ENCODE assay signal across 10 cellular contexts in genomic region chr22:46087336-46087690, GRCh38.
DNase-seq lines count a peak whose midpoint lies in the region; ATAC-seq and TF ChIP-seq lines count a peak whose summit lies in the region.
"Had no signal": no experiment of that assay in that cellular context is flagged by ENCODE, and none has a peak within 500 bp of the region (broad histone marks: within the 10 kb centered on the region; RNA-seq: fewer than 3 reads in every experiment).

No MANE protein-coding gene starts in this region.

- no peaks in the 10 kb centered on the region for H3K9me3 ChIP-seq in MG63
- H3K9me3 ChIP-seq in mucosa of stomach (ENCODE audit: control insufficient read depth, low read length), result no peaks in the 10 kb centered on the region
- no peaks in the 10 kb centered on the region for H3K9me3 ChIP-seq in tibial nerve

- no peak for ATAC-seq in HG03342 (IDR thresholded peaks at IDR 0.05; ENCODE audit: unreplicated experiment)

- peak overlapping the region; percentile 97 for H3K27ac ChIP-seq in cingulate gyrus (ENCODE audit: low read depth, low read length)
- H3K27ac ChIP-seq in tibial nerve, result peak overlapping the region; percentile 73 to 99 (median 88)

- no peak for TF ChIP-seq CTCF in tibial nerve (IDR thresholded peaks at IDR 0.05)

- H3K4me3 ChIP-seq in MG63, result peak overlapping the region; percentile 78
- H3K4me3 ChIP-seq in mucosa of stomach (ENCODE audit: low read length), result no peak overlapping the region
- peak overlapping the region; percentile 4 to 43 (median 24) for H3K4me3 ChIP-seq in tibial nerve

- WGBS in tibial nerve, 2 donors, result 31 to 40% methylated on average over 2 to 14 of the region's 14 CpGs

- TF ChIP-seq POLR2A in tibial nerve (IDR thresholded peaks at IDR 0.05), result no peak

- H3K9ac ChIP-seq in mucosa of stomach (ENCODE audit: low read length), result peak overlapping the region; percentile 24

- H3K36me3 ChIP-seq in MG63 (peaks cover 96% of the 10 kb centered on the region), mucosa of stomach (ENCODE audit: control insufficient read depth, insufficient read depth, low read length) (peaks cover 22% of the 10 kb centered on the region), tibial nerve (peaks cover 0 to 16% (median 0%) of the 10 kb centered on the region in 3 donors)

- DNase-seq in MG63, result no peak
- DNase-seq in tibial nerve (ENCODE audit: low spot score in 2 of 2), result no peak
- DNase-seq in NCI-H1105 (lab: John Stamatoyannopoulos, UW), result no peak
- no peak for DNase-seq in HPDE6-E6E7 (ENCODE audit: extremely low spot score)
- DNase-seq in SKM-1 (lab: John Stamatoyannopoulos, UW; ENCODE audit: unreplicated experiment), result no peak
- DNase-seq: activated naive CD8-positive, alpha-beta T cell treated with anti-CD3 and anti-CD28 coated beads, Interleukin-2, amount 10 ng/mL, durations not matched to agents 7 days and 5 days; NCI-H1092 treated with DMSO at 0.1 percent for 48 hours had no signal

- TF ChIP-seq EP300 in tibial nerve (IDR thresholded peaks at IDR 0.05), result no peak

- H3K27me3 ChIP-seq in MG63, result no peaks in the 10 kb centered on the region
- no peaks in the 10 kb centered on the region for H3K27me3 ChIP-seq in mucosa of stomach (ENCODE audit: control insufficient read depth, insufficient read depth, low read length)
- H3K27me3 ChIP-seq in tibial nerve, result no peaks in the 10 kb centered on the region

- H3K4me1 ChIP-seq in mucosa of stomach (ENCODE audit: control insufficient read depth, insufficient read depth, low read length), result peaks cover 92% of the 10 kb centered on the region
- peaks cover 15 to 100% (median 94%) of the 10 kb centered on the region in 4 donors for H3K4me1 ChIP-seq in tibial nerve
